ENCODE assay signal across 8 cellular contexts in genomic region chr10:31697271-31698168, GRCh38.
DNase-seq lines count a peak whose midpoint lies in the region; ATAC-seq and TF ChIP-seq lines count a peak whose summit lies in the region.

No MANE protein-coding gene starts in this region.

- intact Hi-C loops in uterus (cut with DNase I; ENCODE audit: low total_unique reads), result no loop called here

- peak in 1 of 2 donors; percentile 13 for TF ChIP-seq POLR2A in uterus (IDR thresholded peaks at IDR 0.05)

- H3K27me3 ChIP-seq in duodenal mucosa (ENCODE audit: control insufficient read depth in 1 of 2, insufficient read depth in 2 of 2, low read length in 2 of 2), result no peaks in the 10 kb centered on the region
- no peaks in the 10 kb centered on the region for H3K27me3 ChIP-seq in muscle layer of colon (ENCODE audit: control insufficient read depth in 1 of 2, insufficient read depth in 2 of 2, low read length in 2 of 2)
- H3K27me3 ChIP-seq in uterus, result no peaks in the 10 kb centered on the region

- H3K4me1 ChIP-seq in duodenal mucosa (ENCODE audit: control insufficient read depth in 1 of 2, insufficient read depth in 2 of 2, low read length in 2 of 2), result peaks cover 6 to 12% of the 10 kb centered on the region in 2 donors
- H3K4me1 ChIP-seq in muscle layer of colon (ENCODE audit: insufficient read depth, low read length), result peaks cover 82% of the 10 kb centered on the region
- peaks cover 10 to 12% of the 10 kb centered on the region in 2 donors for H3K4me1 ChIP-seq in uterus

- H3K4me3 ChIP-seq in duodenal mucosa (ENCODE audit: low read depth in 1 of 2, low read length in 2 of 2), result peak overlapping the region in 1 of 2 donors; percentile 1
- H3K4me3 ChIP-seq in muscle layer of colon (ENCODE audit: low read depth in 1 of 2, low read length in 2 of 2), result peak overlapping the region in 1 of 2 donors; percentile 35
- H3K4me3 ChIP-seq in uterus, result peak overlapping the region in 1 of 2 donors; percentile 0

- no peak for TF ChIP-seq CTCF in uterus (IDR thresholded peaks at IDR 0.05)

- H3K36me3 ChIP-seq in duodenal mucosa (ENCODE audit: control insufficient read depth in 1 of 2, insufficient read depth in 2 of 2, low read length in 2 of 2) (no peaks in the 10 kb centered on the region), muscle layer of colon (ENCODE audit: insufficient read depth, low read length) (no peaks in the 10 kb centered on the region), uterus (no peaks in the 10 kb centered on the region)

- H3K27ac ChIP-seq in duodenal mucosa (ENCODE audit: low read depth, low read length) (peak overlapping the region; percentile 80), muscle layer of colon (ENCODE audit: low read depth, low read length) (peak overlapping the region; percentile 85), uterus (peak overlapping the region; percentile 92 to 93)

- ATAC-seq in GM18498 (IDR thresholded peaks at IDR 0.05; ENCODE audit: unreplicated experiment), result no peak

- DNase-seq in NCI-H345 (lab: John Stamatoyannopoulos, UW), result peak; percentile 27
- DNase-seq in NCI-H345 treated with DMSO at 0.1 percent for 48 hours (lab: John Stamatoyannopoulos, UW; ENCODE audit: unreplicated experiment), result no peak
- peak; percentile 83 to 89 for DNase-seq in uterus
- DNase-seq in NCI-H187 (lab: John Stamatoyannopoulos, UW), result no peak
- DNase-seq in SKM-1 treated with dmso at 0.1 percent for 144 hours (lab: John Stamatoyannopoulos, UW; ENCODE audit: unreplicated experiment), result no peak

- H3K9me3 ChIP-seq in duodenal mucosa (ENCODE audit: control insufficient read depth in 1 of 2, low read length in 2 of 2) (no peaks in the 10 kb centered on the region), muscle layer of colon (ENCODE audit: low read length) (no peaks in the 10 kb centered on the region), uterus (no peaks in the 10 kb centered on the region)

- H3K9ac ChIP-seq in duodenal mucosa (ENCODE audit: low read depth in 1 of 2, low read length in 2 of 2) (no peak overlapping the region), muscle layer of colon (ENCODE audit: low read length) (peak overlapping the region; percentile 66)

Comparison
In these comparisons a context has a peak if more than half of its experiments do, and no peak if none do; other contexts are left out.
1. DNase-seq: peak in NCI-H345 (single experiment) and uterus (2 of 2); none in NCI-H345 treated with DMSO at 0.1 percent for 48 hours (single experiment), NCI-H187 (0 of 2) and SKM-1 treated with dmso at 0.1 percent for 144 hours (single experiment).
2. Peak in every context shown above with its lines, with median percentiles within 50 percentile points of each other: H3K27ac ChIP-seq.